Comparison of ENCODE assay signal across 29 cellular contexts in the genomic region with DNA sequence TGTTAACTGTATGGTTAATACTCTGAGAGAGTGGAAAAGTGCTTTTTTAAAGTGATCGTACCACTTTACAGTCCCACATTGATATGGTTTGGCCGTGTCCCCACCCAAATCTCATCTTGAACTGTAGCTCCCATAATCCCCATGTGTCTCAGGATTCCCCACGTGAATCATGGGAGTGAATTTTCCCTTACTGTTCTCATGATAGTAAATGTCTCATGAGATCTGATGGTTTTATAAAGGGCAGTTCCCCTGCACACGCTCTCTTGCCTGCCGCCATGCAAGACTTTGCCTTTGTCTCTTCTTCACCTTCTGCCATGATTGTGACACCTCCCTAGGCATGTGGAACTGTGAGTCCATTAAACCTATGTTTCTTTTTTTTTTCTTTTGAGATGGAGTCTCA.
"Had no signal": no experiment of that assay in that cellular context is flagged by ENCODE, and none has a peak within 500 bp of the region (broad histone marks: within the 10 kb centered on the region; RNA-seq: fewer than 3 reads in every experiment).

No MANE protein-coding gene starts in this region.

- H3K9me3 ChIP-seq: adrenal gland, body of pancreas had no signal

- FAIRE-seq: colon, endometrium had no signal

- DNase-seq: activated B cell treated with CpG ODN at 0.5 μM for 24 hours; activated CD4-positive, alpha-beta memory T cell treated with anti-CD3 and anti-CD28 coated beads for 36 hours; activated CD4-positive, alpha-beta T cell treated with anti-CD3 and anti-CD28 coated beads for 36 hours; activated CD4-positive, alpha-beta T cell treated with anti-CD3 and anti-CD28 coated beads, Interleukin-2, amount 10 ng/mL, durations not matched to agents 24 days and 14 days; activated CD8-positive, alpha-beta memory T cell treated with anti-CD3 and anti-CD28 coated beads, Interleukin-2, amount 50 U/mL, for 48 hours; activated CD8-positive, alpha-beta T cell treated with anti-CD3 and anti-CD28 coated beads, Interleukin-2, amount 10 ng/mL, durations not matched to agents 7 days and 5 days; activated effector memory CD4-positive, alpha-beta T cell treated with Interleukin-2 at 50 U/mL for 16 hours; activated naive CD4-positive, alpha-beta T cell treated with anti-CD3 and anti-CD28 coated beads for 36 hours; activated naive CD8-positive, alpha-beta T cell treated with anti-CD3 and anti-CD28 coated beads for 36 hours; activated naive CD8-positive, alpha-beta T cell treated with anti-CD3 and anti-CD28 coated beads, Interleukin-2, amount 50 U/mL, for 24 hours; activated T-cell treated with anti-CD3 and anti-CD28 coated beads for 4 hours; activated T-cell treated with anti-CD3 and anti-CD28 coated beads, Interleukin-2, amount 50 U/mL, for 24 hours; adrenal gland; amygdala; aorta; body of pancreas; caudate nucleus; cortex of kidney; dermis blood vessel endothelial cell; effector CD8-positive, alpha-beta T cell; foreskin fibroblast; head of caudate nucleus; T-helper 2 cell had no signal

- H3K4me3 Mint-ChIP-seq: activated B cell treated with CpG ODN at 0.5 μM for 24 hours; activated CD4-positive, alpha-beta memory T cell treated with anti-CD3 and anti-CD28 coated beads for 36 hours; activated CD4-positive, alpha-beta T cell treated with anti-CD3 and anti-CD28 coated beads for 36 hours; activated CD4-positive, alpha-beta T cell treated with anti-CD3 and anti-CD28 coated beads, Interleukin-2, amount 10 ng/mL, durations not matched to agents 24 days and 14 days; activated CD8-positive, alpha-beta T cell treated with anti-CD3 and anti-CD28 coated beads, Interleukin-2, amount 10 ng/mL, durations not matched to agents 7 days and 5 days; activated naive CD4-positive, alpha-beta T cell treated with anti-CD3 and anti-CD28 coated beads for 36 hours; activated naive CD4-positive, alpha-beta T cell treated with anti-CD3 and anti-CD28 coated beads, Interleukin-2, amount 50 U/mL, for 24 hours; activated naive CD8-positive, alpha-beta T cell treated with anti-CD3 and anti-CD28 coated beads for 36 hours; activated naive CD8-positive, alpha-beta T cell treated with anti-CD3 and anti-CD28 coated beads, Interleukin-2, amount 50 U/mL, for 24 hours; activated T-cell treated with anti-CD3 and anti-CD28 coated beads, Interleukin-2, amount 50 U/mL, for 24 hours; activated T-helper 17 cell treated with anti-CD3 and anti-CD28 coated beads, Interleukin-2, amount 50 U/mL, for 72 hours had no signal

- H3K4me3 ChIP-seq: adrenal gland, body of pancreas had no signal

- H3K36me3 ChIP-seq: adrenal gland had no signal

- H3K27ac Mint-ChIP-seq: activated B cell treated with CpG ODN at 0.5 μM for 24 hours; activated CD4-positive, alpha-beta memory T cell treated with anti-CD3 and anti-CD28 coated beads for 36 hours; activated CD4-positive, alpha-beta T cell treated with anti-CD3 and anti-CD28 coated beads for 36 hours; activated CD4-positive, alpha-beta T cell treated with anti-CD3 and anti-CD28 coated beads, Interleukin-2, amount 10 ng/mL, durations not matched to agents 24 days and 14 days; activated CD8-positive, alpha-beta T cell treated with anti-CD3 and anti-CD28 coated beads, Interleukin-2, amount 10 ng/mL, durations not matched to agents 7 days and 5 days; activated naive CD4-positive, alpha-beta T cell treated with anti-CD3 and anti-CD28 coated beads for 36 hours; activated naive CD4-positive, alpha-beta T cell treated with anti-CD3 and anti-CD28 coated beads, Interleukin-2, amount 50 U/mL, for 24 hours; activated naive CD8-positive, alpha-beta T cell treated with anti-CD3 and anti-CD28 coated beads for 36 hours; activated naive CD8-positive, alpha-beta T cell treated with anti-CD3 and anti-CD28 coated beads, Interleukin-2, amount 50 U/mL, for 24 hours; activated T-cell treated with anti-CD3 and anti-CD28 coated beads, Interleukin-2, amount 50 U/mL, for 24 hours; activated T-helper 17 cell treated with anti-CD3 and anti-CD28 coated beads, Interleukin-2, amount 50 U/mL, for 72 hours had no signal

- H3K27me3 Mint-ChIP-seq: activated B cell treated with CpG ODN at 0.5 μM for 24 hours; activated CD4-positive, alpha-beta memory T cell treated with anti-CD3 and anti-CD28 coated beads for 36 hours; activated CD4-positive, alpha-beta T cell treated with anti-CD3 and anti-CD28 coated beads for 36 hours; activated CD4-positive, alpha-beta T cell treated with anti-CD3 and anti-CD28 coated beads, Interleukin-2, amount 10 ng/mL, durations not matched to agents 24 days and 14 days; activated naive CD4-positive, alpha-beta T cell treated with anti-CD3 and anti-CD28 coated beads, Interleukin-2, amount 50 U/mL, for 24 hours; activated naive CD8-positive, alpha-beta T cell treated with anti-CD3 and anti-CD28 coated beads for 36 hours; activated naive CD8-positive, alpha-beta T cell treated with anti-CD3 and anti-CD28 coated beads, Interleukin-2, amount 50 U/mL, for 24 hours; activated T-cell treated with anti-CD3 and anti-CD28 coated beads, Interleukin-2, amount 50 U/mL, for 24 hours; activated T-helper 17 cell treated with anti-CD3 and anti-CD28 coated beads, Interleukin-2, amount 50 U/mL, for 72 hours had no signal

- H3K27me3 ChIP-seq: adrenal gland, body of pancreas had no signal

- H3K27ac ChIP-seq: adrenal gland, body of pancreas had no signal

- H3K36me3 Mint-ChIP-seq: activated CD4-positive, alpha-beta memory T cell treated with anti-CD3 and anti-CD28 coated beads for 36 hours had no signal

- ATAC-seq: activated CD4-positive, alpha-beta T cell treated with anti-CD3 and anti-CD28 coated beads for 36 hours; activated CD4-positive, CD25-positive, alpha-beta regulatory T cell treated with anti-CD3 and anti-CD28 coated beads, Interleukin-2, amount 50 U/mL, for 24 hours; activated CD8-positive, alpha-beta T cell treated with anti-CD3 and anti-CD28 coated beads, Interleukin-2, amount 10 ng/mL, durations not matched to agents 7 days and 5 days; activated naive CD8-positive, alpha-beta T cell treated with anti-CD3 and anti-CD28 coated beads, Interleukin-2, amount 50 U/mL, for 24 hours; activated T-helper 17 cell treated with anti-CD3 and anti-CD28 coated beads, Interleukin-2, amount 50 U/mL, for 72 hours; body of pancreas; esophagus mucosa had no signal

- H3K9me3 Mint-ChIP-seq: activated naive CD4-positive, alpha-beta T cell treated with anti-CD3 and anti-CD28 coated beads, Interleukin-2, amount 50 U/mL, for 24 hours; activated T-cell treated with anti-CD3 and anti-CD28 coated beads, Interleukin-2, amount 50 U/mL, for 24 hours; activated T-helper 17 cell treated with anti-CD3 and anti-CD28 coated beads, Interleukin-2, amount 50 U/mL, for 72 hours had no signal
